36 cellular contexts compared by ENCODE assay signal in genomic region chr20:45735552-45735951, GRCh38. TPM values are rescaled to one million over a fixed set of nuclear protein-coding genes. Genes with fewer than 3 reads are reported as not detected.
"Had no signal": no experiment of that assay in that cellular context is flagged by ENCODE, and none has a peak within 500 bp of the region (broad histone marks: within the 10 kb centered on the region; RNA-seq: fewer than 3 reads in every experiment).

No MANE protein-coding gene starts in this region.

- FAIRE-seq: colon had no signal

- H3K27me3 ChIP-seq: adrenal gland, body of pancreas, esophagus muscularis mucosa, gastrocnemius medialis had no signal

- ATAC-seq: activated CD4-positive, CD25-positive, alpha-beta regulatory T cell treated with anti-CD3 and anti-CD28 coated beads, Interleukin-2, amount 50 U/mL, for 24 hours; activated CD8-positive, alpha-beta memory T cell treated with anti-CD3 and anti-CD28 coated beads, Interleukin-2, amount 10 ng/mL, durations not matched to agents 7 days and 5 days; activated CD8-positive, alpha-beta T cell treated with anti-CD3 and anti-CD28 coated beads, Interleukin-2, amount 10 ng/mL, durations not matched to agents 7 days and 5 days; activated naive CD8-positive, alpha-beta T cell treated with anti-CD3 and anti-CD28 coated beads, Interleukin-2, amount 50 U/mL, for 24 hours; body of pancreas; effector memory CD8-positive, alpha-beta T cell; foreskin keratinocyte; gastrocnemius medialis; heart left ventricle; T-helper 17 cell had no signal

- H3K4me1 ChIP-seq: adrenal gland, body of pancreas, esophagus muscularis mucosa, foreskin keratinocyte, gastrocnemius medialis, heart left ventricle had no signal

- DNase-seq: activated B cell treated with CpG ODN at 0.5 μM for 24 hours; activated CD4-positive, alpha-beta memory T cell treated with anti-CD3 and anti-CD28 coated beads for 36 hours; activated CD4-positive, alpha-beta T cell treated with anti-CD3 and anti-CD28 coated beads, Interleukin-2, amount 10 ng/mL, durations not matched to agents 24 days and 14 days; activated CD8-positive, alpha-beta memory T cell treated with anti-CD3 and anti-CD28 coated beads, Interleukin-2, amount 10 ng/mL, durations not matched to agents 7 days and 5 days; activated CD8-positive, alpha-beta memory T cell treated with anti-CD3 and anti-CD28 coated beads, Interleukin-2, amount 50 U/mL, for 4 hours; activated CD8-positive, alpha-beta T cell treated with anti-CD3 and anti-CD28 coated beads, Interleukin-2, amount 10 ng/mL, durations not matched to agents 7 days and 5 days; activated effector memory CD4-positive, alpha-beta T cell treated with anti-CD3 and anti-CD28 coated beads, Interleukin-2, amount 50 U/mL, for 16 hours; activated naive CD4-positive, alpha-beta T cell treated with anti-CD3 and anti-CD28 coated beads for 36 hours; activated naive CD8-positive, alpha-beta T cell treated with anti-CD3 and anti-CD28 coated beads for 36 hours; activated naive CD8-positive, alpha-beta T cell treated with anti-CD3 and anti-CD28 coated beads, Interleukin-2, amount 50 U/mL, for 24 hours; activated T-cell treated with anti-CD3 and anti-CD28 coated beads, Interleukin-2, amount 50 U/mL, for 1 hour; activated T-cell treated with anti-CD3 and anti-CD28 coated beads, Interleukin-2, amount 50 U/mL, for 48 hours; adrenal gland; amygdala; aorta; body of pancreas; caudate nucleus; cortex of kidney; dermis blood vessel endothelial cell; effector CD4-positive, alpha-beta T cell; effector memory CD8-positive, alpha-beta T cell; erythroblast; foreskin keratinocyte; gastrocnemius medialis; glutamatergic neuron; heart left ventricle; T-helper 17 cell; T1000; WERI-Rb-1 had no signal

- H3K36me3 ChIP-seq: adrenal gland, esophagus muscularis mucosa, gastrocnemius medialis, heart left ventricle, WERI-Rb-1 had no signal

- H3K27ac ChIP-seq: adrenal gland, body of pancreas, esophagus muscularis mucosa, foreskin keratinocyte, gastrocnemius medialis, heart left ventricle, WERI-Rb-1 had no signal

- H3K4me3 ChIP-seq: adrenal gland, body of pancreas, esophagus muscularis mucosa, gastrocnemius medialis, heart left ventricle had no signal

RNA-seq across cellular contexts. Expression of gene SPINT4, which starts 13.4 kb away (rescaled TPM):
- total RNA-seq: activated B cell treated with CpG ODN at 0.5 μM for 24 hours; activated CD4-positive, alpha-beta memory T cell treated with anti-CD3 and anti-CD28 coated beads for 36 hours; activated CD4-positive, alpha-beta T cell treated with anti-CD3 and anti-CD28 coated beads, Interleukin-2, amount 10 ng/mL, durations not matched to agents 24 days and 14 days; activated CD8-positive, alpha-beta memory T cell treated with anti-CD3 and anti-CD28 coated beads for 36 hours; activated CD8-positive, alpha-beta memory T cell treated with anti-CD3 and anti-CD28 coated beads, Interleukin-2, amount 10 ng/mL, durations not matched to agents 7 days and 5 days; activated CD8-positive, alpha-beta T cell treated with anti-CD3 and anti-CD28 coated beads, Interleukin-2, amount 10 ng/mL, durations not matched to agents 7 days and 5 days; activated naive CD4-positive, alpha-beta T cell treated with anti-CD3 and anti-CD28 coated beads for 36 hours; activated naive CD8-positive, alpha-beta T cell treated with anti-CD3 and anti-CD28 coated beads for 36 hours; activated T-helper 1 cell treated with anti-CD3 and anti-CD28 coated beads, Interleukin-12 subunit alpha, Interleukin-12 subunit beta, Interleukin-2, Interleukin-4 antibody, amounts not matched to agents 30 ng/mL and 10 ng/mL and 1 ng/mL, durations not matched to agents 14 hours and 24 hours and 36 hours; activated T-helper 2 cell treated with anti-CD3 and anti-CD28 coated beads, Interferon-gamma antibody, Interleukin-2, Interleukin-4, amounts not matched to agents 10 μg/mL and 5 μg/mL and 100 μg/mL, durations not matched to agents 14 hours and 24 hours and 36 hours; adrenal gland; aorta; body of pancreas; chondrocyte; dermis blood vessel endothelial cell; esophagus muscularis mucosa; foreskin keratinocyte; gastrocnemius medialis; heart left ventricle; T-helper 17 cell had no signal
- polyA plus RNA-seq: adrenal gland, aorta, foreskin keratinocyte, heart left ventricle had no signal

RNA-seq across cellular contexts. Expression of gene WFDC10B, which starts 30.7 kb away (rescaled TPM):
- total RNA-seq: activated B cell treated with CpG ODN at 0.5 μM for 24 hours; activated CD4-positive, alpha-beta memory T cell treated with anti-CD3 and anti-CD28 coated beads for 36 hours; activated CD4-positive, alpha-beta T cell treated with anti-CD3 and anti-CD28 coated beads, Interleukin-2, amount 10 ng/mL, durations not matched to agents 24 days and 14 days; activated CD8-positive, alpha-beta memory T cell treated with anti-CD3 and anti-CD28 coated beads for 36 hours; activated CD8-positive, alpha-beta memory T cell treated with anti-CD3 and anti-CD28 coated beads, Interleukin-2, amount 10 ng/mL, durations not matched to agents 7 days and 5 days; activated CD8-positive, alpha-beta T cell treated with anti-CD3 and anti-CD28 coated beads, Interleukin-2, amount 10 ng/mL, durations not matched to agents 7 days and 5 days; activated naive CD4-positive, alpha-beta T cell treated with anti-CD3 and anti-CD28 coated beads for 36 hours; activated naive CD8-positive, alpha-beta T cell treated with anti-CD3 and anti-CD28 coated beads for 36 hours; activated T-helper 1 cell treated with anti-CD3 and anti-CD28 coated beads, Interleukin-12 subunit alpha, Interleukin-12 subunit beta, Interleukin-2, Interleukin-4 antibody, amounts not matched to agents 30 ng/mL and 10 ng/mL and 1 ng/mL, durations not matched to agents 14 hours and 24 hours and 36 hours; activated T-helper 2 cell treated with anti-CD3 and anti-CD28 coated beads, Interferon-gamma antibody, Interleukin-2, Interleukin-4, amounts not matched to agents 10 μg/mL and 5 μg/mL and 100 μg/mL, durations not matched to agents 14 hours and 24 hours and 36 hours; adrenal gland; aorta; body of pancreas; chondrocyte; dermis blood vessel endothelial cell; foreskin keratinocyte; gastrocnemius medialis; heart left ventricle; T-helper 17 cell had no signal
- polyA plus RNA-seq: adrenal gland, foreskin keratinocyte, heart left ventricle had no signal

RNA-seq across cellular contexts. Expression of gene WFDC13, which starts 33.7 kb away (rescaled TPM):
- total RNA-seq: activated B cell treated with CpG ODN at 0.5 μM for 24 hours; activated CD4-positive, alpha-beta memory T cell treated with anti-CD3 and anti-CD28 coated beads for 36 hours; activated CD4-positive, alpha-beta T cell treated with anti-CD3 and anti-CD28 coated beads, Interleukin-2, amount 10 ng/mL, durations not matched to agents 24 days and 14 days; activated CD8-positive, alpha-beta memory T cell treated with anti-CD3 and anti-CD28 coated beads for 36 hours; activated CD8-positive, alpha-beta memory T cell treated with anti-CD3 and anti-CD28 coated beads, Interleukin-2, amount 10 ng/mL, durations not matched to agents 7 days and 5 days; activated CD8-positive, alpha-beta T cell treated with anti-CD3 and anti-CD28 coated beads, Interleukin-2, amount 10 ng/mL, durations not matched to agents 7 days and 5 days; activated naive CD4-positive, alpha-beta T cell treated with anti-CD3 and anti-CD28 coated beads for 36 hours; activated naive CD8-positive, alpha-beta T cell treated with anti-CD3 and anti-CD28 coated beads for 36 hours; activated T-helper 1 cell treated with anti-CD3 and anti-CD28 coated beads, Interleukin-12 subunit alpha, Interleukin-12 subunit beta, Interleukin-2, Interleukin-4 antibody, amounts not matched to agents 30 ng/mL and 10 ng/mL and 1 ng/mL, durations not matched to agents 14 hours and 24 hours and 36 hours; activated T-helper 2 cell treated with anti-CD3 and anti-CD28 coated beads, Interferon-gamma antibody, Interleukin-2, Interleukin-4, amounts not matched to agents 10 μg/mL and 5 μg/mL and 100 μg/mL, durations not matched to agents 14 hours and 24 hours and 36 hours; adrenal gland; aorta; body of pancreas; chondrocyte; dermis blood vessel endothelial cell; esophagus muscularis mucosa; foreskin keratinocyte; gastrocnemius medialis; heart left ventricle; T-helper 17 cell had no signal
- polyA plus RNA-seq: adrenal gland, aorta, foreskin keratinocyte, heart left ventricle had no signal

RNA-seq across cellular contexts. Expression of gene WFDC3, which starts 56.1 kb away (rescaled TPM):
- total RNA-seq: activated B cell treated with CpG ODN at 0.5 μM for 24 hours; activated CD4-positive, alpha-beta memory T cell treated with anti-CD3 and anti-CD28 coated beads for 36 hours; activated CD4-positive, alpha-beta T cell treated with anti-CD3 and anti-CD28 coated beads, Interleukin-2, amount 10 ng/mL, durations not matched to agents 24 days and 14 days; activated CD8-positive, alpha-beta memory T cell treated with anti-CD3 and anti-CD28 coated beads for 36 hours; activated CD8-positive, alpha-beta memory T cell treated with anti-CD3 and anti-CD28 coated beads, Interleukin-2, amount 10 ng/mL, durations not matched to agents 7 days and 5 days; activated CD8-positive, alpha-beta T cell treated with anti-CD3 and anti-CD28 coated beads, Interleukin-2, amount 10 ng/mL, durations not matched to agents 7 days and 5 days; activated naive CD4-positive, alpha-beta T cell treated with anti-CD3 and anti-CD28 coated beads for 36 hours; activated naive CD8-positive, alpha-beta T cell treated with anti-CD3 and anti-CD28 coated beads for 36 hours; activated T-helper 1 cell treated with anti-CD3 and anti-CD28 coated beads, Interleukin-12 subunit alpha, Interleukin-12 subunit beta, Interleukin-2, Interleukin-4 antibody, amounts not matched to agents 30 ng/mL and 10 ng/mL and 1 ng/mL, durations not matched to agents 14 hours and 24 hours and 36 hours; activated T-helper 2 cell treated with anti-CD3 and anti-CD28 coated beads, Interferon-gamma antibody, Interleukin-2, Interleukin-4, amounts not matched to agents 10 μg/mL and 5 μg/mL and 100 μg/mL, durations not matched to agents 14 hours and 24 hours and 36 hours; body of pancreas; dermis blood vessel endothelial cell; gastrocnemius medialis had no signal
